In genomic region chr11:61974766-61975631, GRCh38 we compare ENCODE assay signal across 1 cellular context.
A peak's percentile ranks its signal among the peaks of the same experiment; 100 is the strongest.
TF ChIP-seq lines count a peak whose summit lies in the region.

No MANE protein-coding gene starts in this region.

TF ChIP-seq in HepG2, 621 proteins besides CTCF, POLR2A, EP300 and RAD21 (continued from another document and continues in another):
- TF ChIP-seq, protein P1, sequence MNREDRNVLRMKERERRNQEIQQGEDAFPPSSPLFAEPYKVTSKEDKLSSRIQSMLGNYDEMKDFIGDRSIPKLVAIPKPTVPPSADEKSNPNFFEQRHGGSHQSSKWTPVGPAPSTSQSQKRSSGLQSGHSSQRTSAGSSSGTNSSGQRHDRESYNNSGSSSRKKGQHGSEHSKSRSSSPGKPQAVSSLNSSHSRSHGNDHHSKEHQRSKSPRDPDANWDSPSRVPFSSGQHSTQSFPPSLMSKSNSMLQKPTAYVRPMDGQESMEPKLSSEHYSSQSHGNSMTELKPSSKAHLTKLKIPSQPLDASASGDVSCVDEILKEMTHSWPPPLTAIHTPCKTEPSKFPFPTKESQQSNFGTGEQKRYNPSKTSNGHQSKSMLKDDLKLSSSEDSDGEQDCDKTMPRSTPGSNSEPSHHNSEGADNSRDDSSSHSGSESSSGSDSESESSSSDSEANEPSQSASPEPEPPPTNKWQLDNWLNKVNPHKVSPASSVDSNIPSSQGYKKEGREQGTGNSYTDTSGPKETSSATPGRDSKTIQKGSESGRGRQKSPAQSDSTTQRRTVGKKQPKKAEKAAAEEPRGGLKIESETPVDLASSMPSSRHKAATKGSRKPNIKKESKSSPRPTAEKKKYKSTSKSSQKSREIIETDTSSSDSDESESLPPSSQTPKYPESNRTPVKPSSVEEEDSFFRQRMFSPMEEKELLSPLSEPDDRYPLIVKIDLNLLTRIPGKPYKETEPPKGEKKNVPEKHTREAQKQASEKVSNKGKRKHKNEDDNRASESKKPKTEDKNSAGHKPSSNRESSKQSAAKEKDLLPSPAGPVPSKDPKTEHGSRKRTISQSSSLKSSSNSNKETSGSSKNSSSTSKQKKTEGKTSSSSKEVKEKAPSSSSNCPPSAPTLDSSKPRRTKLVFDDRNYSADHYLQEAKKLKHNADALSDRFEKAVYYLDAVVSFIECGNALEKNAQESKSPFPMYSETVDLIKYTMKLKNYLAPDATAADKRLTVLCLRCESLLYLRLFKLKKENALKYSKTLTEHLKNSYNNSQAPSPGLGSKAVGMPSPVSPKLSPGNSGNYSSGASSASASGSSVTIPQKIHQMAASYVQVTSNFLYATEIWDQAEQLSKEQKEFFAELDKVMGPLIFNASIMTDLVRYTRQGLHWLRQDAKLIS (CRISPR knock-in tag; IDR thresholded peaks at IDR 0.05): no peak
- no peak for TF ChIP-seq ATF1 (CRISPR knock-in tag; IDR thresholded peaks at IDR 0.05)
- no peak for TF ChIP-seq THYN1 (CRISPR knock-in tag; IDR thresholded peaks at IDR 0.05; ENCODE audit: borderline replicate concordance, low read depth)
- no peak for TF ChIP-seq SUZ12 (IDR thresholded peaks at IDR 0.05; ENCODE audit: low read depth, low read length)
- TF ChIP-seq TBX2 (CRISPR knock-in tag; IDR thresholded peaks at IDR 0.05; ENCODE audit: borderline replicate concordance): peak; percentile 64; the same call in 1 of the 2 replicates
- 0 out of 2 replicates have a peak, but pooled peaks have one; percentile 62 for TF ChIP-seq SNAPC2 (CRISPR knock-in tag; IDR thresholded peaks at IDR 0.05)
- TF ChIP-seq ZNF644 (CRISPR knock-in tag; IDR thresholded peaks at IDR 0.05; ENCODE audit: low read depth): no peak
- no peak for TF ChIP-seq ZNF432 (CRISPR knock-in tag; IDR thresholded peaks at IDR 0.05; ENCODE audit: borderline replicate concordance)
- no peak for TF ChIP-seq ZNF737 (CRISPR knock-in tag; IDR thresholded peaks at IDR 0.05; ENCODE audit: borderline replicate concordance)
- TF ChIP-seq CBX2 (IDR thresholded peaks at IDR 0.05; ENCODE audit: low read depth, low read length): no peak
- TF ChIP-seq CBX2 (CRISPR knock-in tag; IDR thresholded peaks at IDR 0.05; ENCODE audit: low read depth): no peak
- TF ChIP-seq, protein P2, sequence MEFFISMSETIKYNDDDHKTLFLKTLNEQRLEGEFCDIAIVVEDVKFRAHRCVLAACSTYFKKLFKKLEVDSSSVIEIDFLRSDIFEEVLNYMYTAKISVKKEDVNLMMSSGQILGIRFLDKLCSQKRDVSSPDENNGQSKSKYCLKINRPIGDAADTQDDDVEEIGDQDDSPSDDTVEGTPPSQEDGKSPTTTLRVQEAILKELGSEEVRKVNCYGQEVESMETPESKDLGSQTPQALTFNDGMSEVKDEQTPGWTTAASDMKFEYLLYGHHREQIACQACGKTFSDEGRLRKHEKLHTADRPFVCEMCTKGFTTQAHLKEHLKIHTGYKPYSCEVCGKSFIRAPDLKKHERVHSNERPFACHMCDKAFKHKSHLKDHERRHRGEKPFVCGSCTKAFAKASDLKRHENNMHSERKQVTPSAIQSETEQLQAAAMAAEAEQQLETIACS (CRISPR knock-in tag; IDR thresholded peaks at IDR 0.05): no peak
- no peak for TF ChIP-seq ZSCAN30 (CRISPR knock-in tag; IDR thresholded peaks at IDR 0.05)
- TF ChIP-seq, protein P3, sequence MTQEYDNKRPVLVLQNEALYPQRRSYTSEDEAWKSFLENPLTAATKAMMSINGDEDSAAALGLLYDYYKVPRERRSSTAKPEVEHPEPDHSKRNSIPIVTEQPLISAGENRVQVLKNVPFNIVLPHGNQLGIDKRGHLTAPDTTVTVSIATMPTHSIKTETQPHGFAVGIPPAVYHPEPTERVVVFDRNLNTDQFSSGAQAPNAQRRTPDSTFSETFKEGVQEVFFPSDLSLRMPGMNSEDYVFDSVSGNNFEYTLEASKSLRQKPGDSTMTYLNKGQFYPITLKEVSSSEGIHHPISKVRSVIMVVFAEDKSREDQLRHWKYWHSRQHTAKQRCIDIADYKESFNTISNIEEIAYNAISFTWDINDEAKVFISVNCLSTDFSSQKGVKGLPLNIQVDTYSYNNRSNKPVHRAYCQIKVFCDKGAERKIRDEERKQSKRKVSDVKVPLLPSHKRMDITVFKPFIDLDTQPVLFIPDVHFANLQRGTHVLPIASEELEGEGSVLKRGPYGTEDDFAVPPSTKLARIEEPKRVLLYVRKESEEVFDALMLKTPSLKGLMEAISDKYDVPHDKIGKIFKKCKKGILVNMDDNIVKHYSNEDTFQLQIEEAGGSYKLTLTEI (CRISPR knock-in tag; conservative IDR thresholded peaks at IDR 0.05): no peak
- TF ChIP-seq NFKBIZ (CRISPR knock-in tag; IDR thresholded peaks at IDR 0.05): no peak
- peak; percentile 31; the same call in 1 of the 2 replicates for TF ChIP-seq ZNF350 (CRISPR knock-in tag; IDR thresholded peaks at IDR 0.05; ENCODE audit: borderline replicate concordance, low read depth)
- TF ChIP-seq WIZ (CRISPR knock-in tag; IDR thresholded peaks at IDR 0.05): no peak
- TF ChIP-seq NR2F6 (IDR thresholded peaks at IDR 0.05): no peak
- no peak for TF ChIP-seq NR2F6 (CRISPR knock-in tag; IDR thresholded peaks at IDR 0.05)
- no peak for TF ChIP-seq KDM1A (CRISPR knock-in tag; IDR thresholded peaks at IDR 0.05)
- peak; percentile 74 for TF ChIP-seq POLR2G (IDR thresholded peaks at IDR 0.05; ENCODE audit: low read depth, low read length)
- TF ChIP-seq, protein P4, sequence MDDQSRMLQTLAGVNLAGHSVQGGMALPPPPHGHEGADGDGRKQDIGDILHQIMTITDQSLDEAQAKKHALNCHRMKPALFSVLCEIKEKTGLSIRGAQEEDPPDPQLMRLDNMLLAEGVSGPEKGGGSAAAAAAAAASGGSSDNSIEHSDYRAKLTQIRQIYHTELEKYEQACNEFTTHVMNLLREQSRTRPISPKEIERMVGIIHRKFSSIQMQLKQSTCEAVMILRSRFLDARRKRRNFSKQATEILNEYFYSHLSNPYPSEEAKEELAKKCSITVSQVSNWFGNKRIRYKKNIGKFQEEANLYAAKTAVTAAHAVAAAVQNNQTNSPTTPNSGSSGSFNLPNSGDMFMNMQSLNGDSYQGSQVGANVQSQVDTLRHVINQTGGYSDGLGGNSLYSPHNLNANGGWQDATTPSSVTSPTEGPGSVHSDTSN (CRISPR knock-in tag; IDR thresholded peaks at IDR 0.05; ENCODE audit: borderline replicate concordance): no peak
- TF ChIP-seq MAFK (conservative IDR thresholded peaks at IDR 0.05 in 1 of 2, IDR thresholded peaks at IDR 0.05 in 1 of 2; ENCODE audit: low read length in 2 of 2): peak in 1 of 2 experiments; percentile 46; a peak in 2 of 4 replicates
- no peak for TF ChIP-seq ZBTB40 (IDR thresholded peaks at IDR 0.05)
- no peak for TF ChIP-seq ZBTB40 (CRISPR knock-in tag; IDR thresholded peaks at IDR 0.05)
- TF ChIP-seq ZNF781 (CRISPR knock-in tag; IDR thresholded peaks at IDR 0.05; ENCODE audit: borderline replicate concordance, not compliant biosample characterization): peak; percentile 24
- peak; percentile 42; the same call in 1 of the 2 replicates for TF ChIP-seq IRX3 (CRISPR knock-in tag; IDR thresholded peaks at IDR 0.05; ENCODE audit: borderline replicate concordance, low read depth)
- no peak for TF ChIP-seq ZNF101 (CRISPR knock-in tag; IDR thresholded peaks at IDR 0.05; ENCODE audit: borderline replicate concordance, low read depth)
- 0 out of 2 replicates have a peak, but pooled peaks have one; percentile 38 for TF ChIP-seq RXRB (CRISPR knock-in tag; IDR thresholded peaks at IDR 0.05; ENCODE audit: borderline replicate concordance)
- TF ChIP-seq ATF7 (IDR thresholded peaks at IDR 0.05): no peak
- no peak for TF ChIP-seq ATF7 (CRISPR knock-in tag; IDR thresholded peaks at IDR 0.05)
- TF ChIP-seq ATF7-NPFF (CRISPR knock-in tag; IDR thresholded peaks at IDR 0.05; ENCODE audit: low read depth): no peak
- no peak for TF ChIP-seq SP1 (IDR thresholded peaks at IDR 0.05)
- TF ChIP-seq SP1 (CRISPR knock-in tag; IDR thresholded peaks at IDR 0.05): no peak
- TF ChIP-seq, protein P5, sequence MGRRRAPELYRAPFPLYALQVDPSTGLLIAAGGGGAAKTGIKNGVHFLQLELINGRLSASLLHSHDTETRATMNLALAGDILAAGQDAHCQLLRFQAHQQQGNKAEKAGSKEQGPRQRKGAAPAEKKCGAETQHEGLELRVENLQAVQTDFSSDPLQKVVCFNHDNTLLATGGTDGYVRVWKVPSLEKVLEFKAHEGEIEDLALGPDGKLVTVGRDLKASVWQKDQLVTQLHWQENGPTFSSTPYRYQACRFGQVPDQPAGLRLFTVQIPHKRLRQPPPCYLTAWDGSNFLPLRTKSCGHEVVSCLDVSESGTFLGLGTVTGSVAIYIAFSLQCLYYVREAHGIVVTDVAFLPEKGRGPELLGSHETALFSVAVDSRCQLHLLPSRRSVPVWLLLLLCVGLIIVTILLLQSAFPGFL (CRISPR knock-in tag; IDR thresholded peaks at IDR 0.05): no peak
- no peak for TF ChIP-seq ZNF674 (CRISPR knock-in tag; IDR thresholded peaks at IDR 0.05; ENCODE audit: low read depth)
- no peak for TF ChIP-seq SNAPC4 (CRISPR knock-in tag; IDR thresholded peaks at IDR 0.05)
- no peak for TF ChIP-seq ZNF546 (CRISPR knock-in tag; conservative IDR thresholded peaks at IDR 0.05)
